ENCODE assay signal across 22 cellular contexts in the genomic region with DNA sequence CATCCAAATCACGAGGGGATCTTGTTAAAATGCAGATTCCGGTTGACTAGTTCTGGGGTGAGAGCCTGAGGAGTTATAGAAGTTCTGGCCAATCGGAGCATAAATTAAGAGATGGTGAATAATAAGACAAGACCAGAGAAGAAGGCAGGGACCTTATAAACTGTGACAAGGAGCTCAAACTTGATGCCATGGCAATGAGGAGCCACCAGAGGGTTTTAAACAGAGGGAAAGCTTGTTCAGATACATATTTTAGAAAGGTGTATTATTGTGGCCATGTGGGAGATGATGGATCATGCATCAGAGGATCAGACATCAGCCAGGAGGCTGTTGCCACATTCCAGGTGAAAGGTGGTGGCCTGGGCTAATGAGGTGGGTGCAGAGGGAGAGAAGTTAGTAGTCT. TPM values are rescaled to one million over a fixed set of nuclear protein-coding genes. Genes with fewer than 3 reads are reported as not detected.
A peak's percentile ranks its signal among the peaks of the same experiment; 100 is the strongest.
DNase-seq lines count a peak whose midpoint lies in the region; ATAC-seq and TF ChIP-seq lines count a peak whose summit lies in the region.
"Had no signal": no experiment of that assay in that cellular context is flagged by ENCODE, and none has a peak within 500 bp of the region (broad histone marks: within the 10 kb centered on the region; RNA-seq: fewer than 3 reads in every experiment).

No MANE protein-coding gene starts in this region.

- H3K27ac ChIP-seq in brain microvascular endothelial cell (no peak overlapping the region), ovary (no peak overlapping the region)
- H3K27ac ChIP-seq: 22Rv1, BLaER1 had no signal

- intact Hi-C loops in ovary (cut with DNase I), result no loop called here

- no peaks in the 10 kb centered on the region for H3K9me3 ChIP-seq in ovary
- H3K9me3 ChIP-seq: BE2C, BLaER1 had no signal

- no peak for TF ChIP-seq EP300 in ovary (IDR thresholded peaks at IDR 0.05)

- H3K27me3 ChIP-seq in brain microvascular endothelial cell (replicated peaks) (peaks cover 15% of the 10 kb centered on the region), ovary (no peaks in the 10 kb centered on the region)
- H3K27me3 ChIP-seq: BE2C, BLaER1 had no signal

- no peaks in the 10 kb centered on the region for H3K4me1 ChIP-seq in ovary (ENCODE audit: insufficient read depth)
- H3K4me1 ChIP-seq: BE2C, BLaER1 had no signal

- DNase-seq in DMS53 (lab: John Stamatoyannopoulos, UW), result peak; percentile 19
- no peak for DNase-seq in DMS53 treated with DMSO at 0.1 percent for 48 hours (lab: John Stamatoyannopoulos, UW; ENCODE audit: unreplicated experiment)
- DNase-seq in NAMALWA (ENCODE audit: low spot score), result peak; percentile 33
- DNase-seq in brain microvascular endothelial cell, result no peak
- no peak for DNase-seq in ovary
- DNase-seq in DMS 273 (lab: John Stamatoyannopoulos, UW; ENCODE audit: unreplicated experiment), result no peak
- DNase-seq: ACHN; BE2C; C1 segment of cervical spinal cord; CD4-positive, alpha-beta memory T cell; CD4-positive, CD25-positive, alpha-beta regulatory T cell; CD8-positive, alpha-beta memory T cell; COR-L47; DMS79 treated with DMSO at 0.1 percent for 48 hours; GF-D8 had no signal

- H3K4me3 ChIP-seq in brain microvascular endothelial cell (ENCODE audit: low read depth, low read length) (no peak overlapping the region), ovary (no peak overlapping the region)
- H3K4me3 ChIP-seq: BLaER1 had no signal

- no peak for ATAC-seq in GM18870 (IDR thresholded peaks at IDR 0.05; ENCODE audit: unreplicated experiment)

- TF ChIP-seq CTCF in brain microvascular endothelial cell (IDR thresholded peaks at IDR 0.05; ENCODE audit: low read depth, low read length, missing control alignments) (peak; percentile 11), ovary (IDR thresholded peaks at IDR 0.05) (no peak)

- no peak for TF ChIP-seq POLR2A in ovary (IDR thresholded peaks at IDR 0.05)

- in situ Hi-C loops in brain microvascular endothelial cell (cut with HindIII; ENCODE audit: low pct_ligation_motif_present, low sequenced_read_pairs), result no loop called here

- 65 to 71% (median 69%) methylated on average over 3 of the region's 3 CpGs for WGBS in ovary, 3 donors

- H3K36me3 ChIP-seq in brain microvascular endothelial cell (replicated peaks), result no peaks in the 10 kb centered on the region
- no peaks in the 10 kb centered on the region for H3K36me3 ChIP-seq in ovary
- H3K36me3 ChIP-seq: BE2C, BLaER1 had no signal

RNA-seq across cellular contexts. Expression of gene TLX1, which starts 29.6 kb away (rescaled TPM):
- total RNA-seq in ovary, result not detected
- polyA plus RNA-seq in ovary, result not detected
- total RNA-seq: A172; A673; CD4-positive, alpha-beta memory T cell; CD4-positive, CD25-positive, alpha-beta regulatory T cell; CD8-positive, alpha-beta memory T cell had no signal
- polyA plus RNA-seq: AG04450; CD14-positive monocyte; CD4-positive, alpha-beta memory T cell; CD4-positive, CD25-positive, alpha-beta regulatory T cell; CD8-positive, alpha-beta memory T cell had no signal

RNA-seq across cellular contexts. Expression of gene KAZALD1, which starts 39.7 kb away (rescaled TPM):
- total RNA-seq in ovary, result 1 to 10 TPM in 2 of 7 donors, under 1 TPM in 3, not detected in 2; 0.57 to 1.4 (median 0.94) TPM
- polyA plus RNA-seq in ovary, result 1 to 10 TPM in 1 of 2 donors, under 1 TPM in 1; 0.46 to 1.9 TPM
- total RNA-seq: CD4-positive, alpha-beta memory T cell; CD4-positive, CD25-positive, alpha-beta regulatory T cell had no signal
- polyA plus RNA-seq: CD4-positive, alpha-beta memory T cell; CD8-positive, alpha-beta memory T cell had no signal

Comparison
In these comparisons a context has a peak if more than half of its experiments do, and no peak if none do; other contexts are left out.
1. DNase-seq: peak in DMS53 (single experiment) and NAMALWA (single experiment); none in DMS53 treated with DMSO at 0.1 percent for 48 hours (single experiment), brain microvascular endothelial cell (single experiment), ovary (0 of 5) and DMS 273 (single experiment).